ENCODE assay signal across 12 cellular contexts in genomic region chr6:113625850-113626249, GRCh38.
DNase-seq lines count a peak whose midpoint lies in the region; ATAC-seq and TF ChIP-seq lines count a peak whose summit lies in the region.
"Had no signal": no experiment of that assay in that cellular context is flagged by ENCODE, and none has a peak within 500 bp of the region (broad histone marks: within the 10 kb centered on the region; RNA-seq: fewer than 3 reads in every experiment).

No MANE protein-coding gene starts in this region.

- CTCF ChIA-PET in RWPE1 (lab: Yijun Ruan, JAX) = no interaction called here

- ATAC-seq in GM18508 (IDR thresholded peaks at IDR 0.05; ENCODE audit: insufficient read depth, unreplicated experiment) (peak; percentile 32), GM19468 (IDR thresholded peaks at IDR 0.05; ENCODE audit: extremely low read depth, unreplicated experiment) (peak; percentile 21), HG02885 (IDR thresholded peaks at IDR 0.05; ENCODE audit: poor library complexity, unreplicated experiment) (peak; percentile 46), HG03558 (IDR thresholded peaks at IDR 0.05; ENCODE audit: extremely low read depth, unreplicated experiment) (peak; percentile 26)
- ATAC-seq: activated CD4-positive, alpha-beta T cell treated with anti-CD3 and anti-CD28 coated beads for 36 hours had no signal

- no peak overlapping the region for H3K27ac ChIP-seq in RWPE1

- no peak for TF ChIP-seq CTCF in RWPE1 (conservative IDR thresholded peaks at IDR 0.05; ENCODE audit: low read depth)

- no peak for DNase-seq in stimulated activated CD8-positive, alpha-beta memory T cell treated with anti-CD3 and anti-CD28 coated beads, Interleukin-4, amount 100 ng/mL, for 48 hours
- no peak for DNase-seq in activated CD4-positive, alpha-beta T cell treated with anti-CD3 and anti-CD28 coated beads for 1 hour
- DNase-seq in RWPE1 (ENCODE audit: low spot score) (no peak), NCI-H748 (lab: John Stamatoyannopoulos, UW; ENCODE audit: unreplicated experiment) (no peak)
- DNase-seq: activated CD4-positive, alpha-beta T cell treated with anti-CD3 and anti-CD28 coated beads for 36 hours; activated effector memory CD4-positive, alpha-beta T cell treated with anti-CD3 and anti-CD28 coated beads, Interleukin-2, amount 50 U/mL, for 16 hours; EL; NCI-H1105 had no signal

- POLR2A ChIA-PET in RWPE1 (lab: Yijun Ruan, JAX; ENCODE audit: low non-redundant PET) = no interaction called here
